In the genomic region with DNA sequence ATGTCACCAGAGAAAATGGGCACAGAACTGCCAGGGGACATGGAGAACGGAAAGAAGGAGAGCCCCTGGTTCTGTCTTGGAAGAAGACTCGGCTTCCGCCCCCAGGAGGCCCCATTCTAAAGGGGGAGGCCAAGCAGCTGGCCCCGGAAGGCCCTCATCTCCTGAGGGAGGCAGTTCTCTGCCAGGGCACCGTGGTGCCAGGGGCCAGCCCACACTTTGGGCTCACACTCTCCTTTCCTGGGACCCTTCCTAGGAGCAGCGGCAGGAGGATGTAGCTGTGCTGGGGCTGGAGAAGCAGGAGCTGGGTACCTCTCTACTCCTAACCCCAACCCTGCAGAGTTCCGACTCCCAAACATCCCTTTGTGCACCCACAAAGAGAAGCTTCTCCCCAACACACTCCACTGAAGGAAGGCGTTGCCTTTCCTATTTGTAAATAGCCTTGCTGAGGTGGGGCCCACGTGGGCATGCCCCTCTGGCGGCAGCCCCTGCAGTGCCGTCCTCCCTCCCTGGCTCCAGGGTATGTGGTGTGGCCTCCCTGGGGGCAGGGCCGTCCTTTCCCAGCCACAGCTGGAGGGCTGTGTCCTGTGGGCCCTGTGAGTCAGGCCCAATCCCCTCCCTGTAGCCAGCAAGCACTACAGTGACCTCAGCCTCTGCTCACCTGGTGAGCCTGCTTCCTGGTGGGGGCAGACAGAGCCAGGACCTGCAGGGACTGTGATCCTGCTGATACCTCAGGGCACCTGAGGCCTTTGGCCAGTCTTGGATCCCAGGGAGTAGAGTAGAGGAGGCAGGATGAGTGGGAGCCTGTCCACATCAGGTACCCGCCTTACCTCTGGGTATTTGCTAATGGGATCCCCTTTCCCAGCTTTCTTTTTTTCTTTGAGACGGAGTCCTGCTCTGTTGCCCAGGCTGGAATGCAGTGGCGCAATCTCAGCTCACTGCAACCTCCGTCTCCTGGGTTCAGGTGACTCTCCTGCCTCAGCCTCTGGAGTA, we compare ENCODE assay signal across 1 cellular context.
A peak's percentile ranks its signal among the peaks of the same experiment; 100 is the strongest.
TF ChIP-seq lines count a peak whose summit lies in the region.

No MANE protein-coding gene starts in this region.

TF ChIP-seq in HepG2, 621 proteins besides CTCF, POLR2A, EP300 and RAD21 (continues in another document):
- TF ChIP-seq FOSL1 (CRISPR knock-in tag; IDR thresholded peaks at IDR 0.05; ENCODE audit: borderline replicate concordance) (no peak), CHD4 (IDR thresholded peaks at IDR 0.05; ENCODE audit: borderline replicate concordance, low read length) (no peak), SOX6 (IDR thresholded peaks at IDR 0.05) (no peak), SOX6 (CRISPR knock-in tag; IDR thresholded peaks at IDR 0.05) (peak; percentile 57), ZNF350 (CRISPR knock-in tag; IDR thresholded peaks at IDR 0.05; ENCODE audit: borderline replicate concordance, low read depth) (no peak; the same call in none of the 2 replicates), RFX3 (CRISPR knock-in tag; IDR thresholded peaks at IDR 0.05) (no peak), ELF4 (CRISPR knock-in tag; IDR thresholded peaks at IDR 0.05; ENCODE audit: borderline replicate concordance) (no peak), PCBP2 (optimal IDR thresholded peaks at IDR 0.05; ENCODE audit: low read depth, low read length, poor library complexity, severe bottlenecking) (no peak), ZNF333 (CRISPR knock-in tag; IDR thresholded peaks at IDR 0.05; ENCODE audit: borderline replicate concordance) (peak; percentile 80; the same call in 1 of the 2 replicates), IRF2 (CRISPR knock-in tag; IDR thresholded peaks at IDR 0.05) (peak; percentile 76), HDAC1 (CRISPR knock-in tag; IDR thresholded peaks at IDR 0.05) (peak; percentile 77), SP4 (CRISPR knock-in tag; IDR thresholded peaks at IDR 0.05) (no peak), ZNF501 (CRISPR knock-in tag; IDR thresholded peaks at IDR 0.05) (peak; percentile 69), RAD51 (IDR thresholded peaks at IDR 0.05; ENCODE audit: borderline replicate concordance) (no peak), ZSCAN12 (CRISPR knock-in tag; IDR thresholded peaks at IDR 0.05) (no peak), MBNL3 (CRISPR knock-in tag; conservative IDR thresholded peaks at IDR 0.05) (no peak), ZBTB33 (CRISPR knock-in tag; IDR thresholded peaks at IDR 0.05) (peak; percentile 37; the same call in 1 of the 2 replicates), ZNF749 (CRISPR knock-in tag; IDR thresholded peaks at IDR 0.05; ENCODE audit: borderline replicate concordance) (no peak), ZBTB7A (CRISPR knock-in tag; IDR thresholded peaks at IDR 0.05) (peak; percentile 68), ZNF737 (CRISPR knock-in tag; IDR thresholded peaks at IDR 0.05; ENCODE audit: borderline replicate concordance) (no peak), ZNF317 (CRISPR knock-in tag; IDR thresholded peaks at IDR 0.05) (0 out of 2 replicates have a peak, but pooled peaks have one; percentile 34), CSRNP1 (CRISPR knock-in tag; IDR thresholded peaks at IDR 0.05) (peak; percentile 77), ZFP1 (CRISPR knock-in tag; IDR thresholded peaks at IDR 0.05) (no peak; the same call in 1 of the 2 replicates), ZNF646 (CRISPR knock-in tag; IDR thresholded peaks at IDR 0.05) (peak; percentile 59; the same call in 1 of the 2 replicates), MED8 (CRISPR knock-in tag; IDR thresholded peaks at IDR 0.05; ENCODE audit: insufficient replicate concordance) (no peak), ZNF138 (CRISPR knock-in tag; IDR thresholded peaks at IDR 0.05; ENCODE audit: low read depth) (no peak), KLF16 (CRISPR knock-in tag; IDR thresholded peaks at IDR 0.05) (0 out of 4 replicates have a peak, but pooled peaks of 1 of the 2 experiments have one; percentile 70)
- TF ChIP-seq, protein P1, sequence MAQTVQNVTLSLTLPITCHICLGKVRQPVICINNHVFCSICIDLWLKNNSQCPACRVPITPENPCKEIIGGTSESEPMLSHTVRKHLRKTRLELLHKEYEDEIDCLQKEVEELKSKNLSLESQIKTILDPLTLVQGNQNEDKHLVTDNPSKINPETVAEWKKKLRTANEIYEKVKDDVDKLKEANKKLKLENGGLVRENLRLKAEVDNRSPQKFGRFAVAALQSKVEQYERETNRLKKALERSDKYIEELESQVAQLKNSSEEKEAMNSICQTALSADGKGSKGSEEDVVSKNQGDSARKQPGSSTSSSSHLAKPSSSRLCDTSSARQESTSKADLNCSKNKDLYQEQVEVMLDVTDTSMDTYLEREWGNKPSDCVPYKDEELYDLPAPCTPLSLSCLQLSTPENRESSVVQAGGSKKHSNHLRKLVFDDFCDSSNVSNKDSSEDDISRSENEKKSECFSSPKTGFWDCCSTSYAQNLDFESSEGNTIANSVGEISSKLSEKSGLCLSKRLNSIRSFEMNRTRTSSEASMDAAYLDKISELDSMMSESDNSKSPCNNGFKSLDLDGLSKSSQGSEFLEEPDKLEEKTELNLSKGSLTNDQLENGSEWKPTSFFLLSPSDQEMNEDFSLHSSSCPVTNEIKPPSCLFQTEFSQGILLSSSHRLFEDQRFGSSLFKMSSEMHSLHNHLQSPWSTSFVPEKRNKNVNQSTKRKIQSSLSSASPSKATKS (CRISPR knock-in tag; IDR thresholded peaks at IDR 0.05) = no peak
- TF ChIP-seq, protein P2, sequence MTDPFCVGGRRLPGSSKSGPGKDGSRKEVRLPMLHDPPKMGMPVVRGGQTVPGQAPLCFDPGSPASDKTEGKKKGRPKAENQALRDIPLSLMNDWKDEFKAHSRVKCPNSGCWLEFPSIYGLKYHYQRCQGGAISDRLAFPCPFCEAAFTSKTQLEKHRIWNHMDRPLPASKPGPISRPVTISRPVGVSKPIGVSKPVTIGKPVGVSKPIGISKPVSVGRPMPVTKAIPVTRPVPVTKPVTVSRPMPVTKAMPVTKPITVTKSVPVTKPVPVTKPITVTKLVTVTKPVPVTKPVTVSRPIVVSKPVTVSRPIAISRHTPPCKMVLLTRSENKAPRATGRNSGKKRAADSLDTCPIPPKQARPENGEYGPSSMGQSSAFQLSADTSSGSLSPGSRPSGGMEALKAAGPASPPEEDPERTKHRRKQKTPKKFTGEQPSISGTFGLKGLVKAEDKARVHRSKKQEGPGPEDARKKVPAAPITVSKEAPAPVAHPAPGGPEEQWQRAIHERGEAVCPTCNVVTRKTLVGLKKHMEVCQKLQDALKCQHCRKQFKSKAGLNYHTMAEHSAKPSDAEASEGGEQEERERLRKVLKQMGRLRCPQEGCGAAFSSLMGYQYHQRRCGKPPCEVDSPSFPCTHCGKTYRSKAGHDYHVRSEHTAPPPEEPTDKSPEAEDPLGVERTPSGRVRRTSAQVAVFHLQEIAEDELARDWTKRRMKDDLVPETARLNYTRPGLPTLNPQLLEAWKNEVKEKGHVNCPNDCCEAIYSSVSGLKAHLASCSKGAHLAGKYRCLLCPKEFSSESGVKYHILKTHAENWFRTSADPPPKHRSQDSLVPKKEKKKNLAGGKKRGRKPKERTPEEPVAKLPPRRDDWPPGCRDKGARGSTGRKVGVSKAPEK (CRISPR knock-in tag; IDR thresholded peaks at IDR 0.05; ENCODE audit: borderline replicate concordance) = 0 out of 2 replicates have a peak, but pooled peaks have one; percentile 23
- TF ChIP-seq, protein P3, sequence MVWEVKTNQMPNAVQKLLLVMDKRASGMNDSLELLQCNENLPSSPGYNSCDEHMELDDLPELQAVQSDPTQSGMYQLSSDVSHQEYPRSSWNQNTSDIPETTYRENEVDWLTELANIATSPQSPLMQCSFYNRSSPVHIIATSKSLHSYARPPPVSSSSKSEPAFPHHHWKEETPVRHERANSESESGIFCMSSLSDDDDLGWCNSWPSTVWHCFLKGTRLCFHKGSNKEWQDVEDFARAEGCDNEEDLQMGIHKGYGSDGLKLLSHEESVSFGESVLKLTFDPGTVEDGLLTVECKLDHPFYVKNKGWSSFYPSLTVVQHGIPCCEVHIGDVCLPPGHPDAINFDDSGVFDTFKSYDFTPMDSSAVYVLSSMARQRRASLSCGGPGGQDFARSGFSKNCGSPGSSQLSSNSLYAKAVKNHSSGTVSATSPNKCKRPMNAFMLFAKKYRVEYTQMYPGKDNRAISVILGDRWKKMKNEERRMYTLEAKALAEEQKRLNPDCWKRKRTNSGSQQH (CRISPR knock-in tag; IDR thresholded peaks at IDR 0.05; ENCODE audit: low read depth) = no peak
- TF ChIP-seq, protein P4, sequence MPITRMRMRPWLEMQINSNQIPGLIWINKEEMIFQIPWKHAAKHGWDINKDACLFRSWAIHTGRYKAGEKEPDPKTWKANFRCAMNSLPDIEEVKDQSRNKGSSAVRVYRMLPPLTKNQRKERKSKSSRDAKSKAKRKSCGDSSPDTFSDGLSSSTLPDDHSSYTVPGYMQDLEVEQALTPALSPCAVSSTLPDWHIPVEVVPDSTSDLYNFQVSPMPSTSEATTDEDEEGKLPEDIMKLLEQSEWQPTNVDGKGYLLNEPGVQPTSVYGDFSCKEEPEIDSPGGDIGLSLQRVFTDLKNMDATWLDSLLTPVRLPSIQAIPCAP (CRISPR knock-in tag; IDR thresholded peaks at IDR 0.05; ENCODE audit: low read depth) = no peak
- TF ChIP-seq, protein P5, sequence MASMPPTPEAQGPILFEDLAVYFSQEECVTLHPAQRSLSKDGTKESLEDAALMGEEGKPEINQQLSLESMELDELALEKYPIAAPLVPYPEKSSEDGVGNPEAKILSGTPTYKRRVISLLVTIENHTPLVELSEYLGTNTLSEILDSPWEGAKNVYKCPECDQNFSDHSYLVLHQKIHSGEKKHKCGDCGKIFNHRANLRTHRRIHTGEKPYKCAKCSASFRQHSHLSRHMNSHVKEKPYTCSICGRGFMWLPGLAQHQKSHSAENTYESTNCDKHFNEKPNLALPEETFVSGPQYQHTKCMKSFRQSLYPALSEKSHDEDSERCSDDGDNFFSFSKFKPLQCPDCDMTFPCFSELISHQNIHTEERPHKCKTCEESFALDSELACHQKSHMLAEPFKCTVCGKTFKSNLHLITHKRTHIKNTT (CRISPR knock-in tag; IDR thresholded peaks at IDR 0.05) = no peak
- TF ChIP-seq, protein P6, sequence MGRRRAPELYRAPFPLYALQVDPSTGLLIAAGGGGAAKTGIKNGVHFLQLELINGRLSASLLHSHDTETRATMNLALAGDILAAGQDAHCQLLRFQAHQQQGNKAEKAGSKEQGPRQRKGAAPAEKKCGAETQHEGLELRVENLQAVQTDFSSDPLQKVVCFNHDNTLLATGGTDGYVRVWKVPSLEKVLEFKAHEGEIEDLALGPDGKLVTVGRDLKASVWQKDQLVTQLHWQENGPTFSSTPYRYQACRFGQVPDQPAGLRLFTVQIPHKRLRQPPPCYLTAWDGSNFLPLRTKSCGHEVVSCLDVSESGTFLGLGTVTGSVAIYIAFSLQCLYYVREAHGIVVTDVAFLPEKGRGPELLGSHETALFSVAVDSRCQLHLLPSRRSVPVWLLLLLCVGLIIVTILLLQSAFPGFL (CRISPR knock-in tag; IDR thresholded peaks at IDR 0.05) = no peak
